In genomic region chr1:119611701-119612113, GRCh38 we compare ENCODE assay signal across 9 cellular contexts. TPM values are rescaled to one million over a fixed set of nuclear protein-coding genes. Genes with fewer than 3 reads are reported as not detected.
DNase-seq lines count a peak whose midpoint lies in the region; ATAC-seq and TF ChIP-seq lines count a peak whose summit lies in the region.
"Had no signal": no experiment of that assay in that cellular context is flagged by ENCODE, and none has a peak within 500 bp of the region (broad histone marks: within the 10 kb centered on the region; RNA-seq: fewer than 3 reads in every experiment).

No MANE protein-coding gene starts in this region.

- TF ChIP-seq CTCF in DOHH2 (IDR thresholded peaks at IDR 0.05; ENCODE audit: low read depth, low read length, poor library complexity, severe bottlenecking), result peak; percentile 87
- peak; percentile 68 to 97 (median 92) for TF ChIP-seq CTCF in esophagus squamous epithelium (IDR thresholded peaks at IDR 0.05)
- peak; percentile 84 to 93 (median 88) for TF ChIP-seq CTCF in nephron (IDR thresholded peaks at IDR 0.05; ENCODE audit: unreplicated experiment in 3 of 3)
- peak; percentile 86 for TF ChIP-seq CTCF in thoracic aorta (IDR thresholded peaks at IDR 0.05)

- TF ChIP-seq POLR2A in esophagus squamous epithelium (IDR thresholded peaks at IDR 0.05), result no peak

- H3K36me3 Mint-ChIP-seq in nephron (ENCODE audit: low read depth), result no peaks in the 10 kb centered on the region

- H3K9me3 ChIP-seq in DOHH2 (ENCODE audit: control insufficient read depth, insufficient read depth, low read length), result no peaks in the 10 kb centered on the region
- H3K9me3 ChIP-seq in esophagus squamous epithelium, result no peaks in the 10 kb centered on the region
- H3K9me3 ChIP-seq in thoracic aorta, result no peaks in the 10 kb centered on the region

- peak; percentile 50 for ATAC-seq in HG03460 (IDR thresholded peaks at IDR 0.05; ENCODE audit: unreplicated experiment)
- no peak for ATAC-seq in thoracic aorta (ENCODE audit: insufficient number of reproducible peaks, low FRiP score, low read depth)
- no peak for ATAC-seq in GM19395 (IDR thresholded peaks at IDR 0.05; ENCODE audit: unreplicated experiment)
- ATAC-seq: T-helper 17 cell had no signal

- H3K4me1 ChIP-seq in DOHH2 (ENCODE audit: control insufficient read depth, low read length) (no peaks in the 10 kb centered on the region), esophagus squamous epithelium (peaks cover 0 to 3% (median 0%) of the 10 kb centered on the region in 3 donors), thoracic aorta (ENCODE audit: control insufficient read depth in 1 of 2, low read depth in 2 of 2) (peaks cover 0 to 7% of the 10 kb centered on the region in 2 donors)

- H3K4me3 ChIP-seq in DOHH2 (ENCODE audit: low read length) (no peak overlapping the region), esophagus squamous epithelium (no peak overlapping the region), thoracic aorta (no peak overlapping the region)

- H3F3A ChIP-seq in DOHH2 (ENCODE audit: control insufficient read depth, insufficient read depth), result no peaks in the 10 kb centered on the region

- H3K79me2 ChIP-seq in DOHH2 (ENCODE audit: control insufficient read depth, low read length), result no peaks in the 10 kb centered on the region

- peak overlapping the region in 2 of 3 experiments; percentile 4 to 39 for H3K27ac Mint-ChIP-seq in nephron
- H3K27ac Mint-ChIP-seq: T-helper 17 cell had no signal

- intact Hi-C loops in esophagus squamous epithelium (cut with DNase I), result loop anchor here (5.0 kb wide), 1 partner anchor 61 kb away; no protein-coding TSS in a partner anchor

- no peak overlapping the region for H3K4me2 ChIP-seq in DOHH2 (ENCODE audit: low read length)

- peak; percentile 14 for DNase-seq in NCI-H82 treated with DMSO at 0.1 percent for 48 hours (lab: John Stamatoyannopoulos, UW; ENCODE audit: unreplicated experiment)
- DNase-seq in activated T-cell treated with anti-CD3 and anti-CD28 coated beads for 24 hours (ENCODE audit: low read depth), result peak; percentile 52
- DNase-seq in esophagus squamous epithelium (lab: John Stamatoyannopoulos, UW), result no peak
- peak; percentile 29 for DNase-seq in thoracic aorta (ENCODE audit: low spot score)

- no peaks in the 10 kb centered on the region for H3K9me2 ChIP-seq in DOHH2 (replicated peaks; ENCODE audit: control insufficient read depth, low read length)

- peaks cover 10% of the 10 kb centered on the region for H3K4me1 Mint-ChIP-seq in nephron

- no peaks in the 10 kb centered on the region for H4K20me1 ChIP-seq in DOHH2 (ENCODE audit: control insufficient read depth, insufficient read depth, low read depth, low read length)

- 14 to 26% methylated on average over 8 of the region's 8 CpGs for WGBS in esophagus squamous epithelium, 2 donors

- peaks cover 9% of the 10 kb centered on the region for H3K27me3 Mint-ChIP-seq in nephron (ENCODE audit: low read depth)

- H3K36me3 ChIP-seq in DOHH2 (ENCODE audit: control insufficient read depth, low read length) (no peaks in the 10 kb centered on the region), esophagus squamous epithelium (no peaks in the 10 kb centered on the region), thoracic aorta (no peaks in the 10 kb centered on the region)

- no peaks in the 10 kb centered on the region for H3K27me3 ChIP-seq in DOHH2 (ENCODE audit: control insufficient read depth, low read length)
- H3K27me3 ChIP-seq in esophagus squamous epithelium, result no peaks in the 10 kb centered on the region
- no peaks in the 10 kb centered on the region for H3K27me3 ChIP-seq in thoracic aorta (replicated peaks; ENCODE audit: insufficient read depth)

- no peak overlapping the region for H3K27ac ChIP-seq in DOHH2 (ENCODE audit: low read depth, low read length)
- H3K27ac ChIP-seq in esophagus squamous epithelium, result no peak overlapping the region
- no peak overlapping the region for H3K27ac ChIP-seq in thoracic aorta

- H3K4me3 Mint-ChIP-seq in nephron, result no peak overlapping the region
- H3K4me3 Mint-ChIP-seq: T-helper 17 cell had no signal

- no peaks in the 10 kb centered on the region for H3K9me3 Mint-ChIP-seq in nephron

RNA-seq across cellular contexts. Expression of gene ZNF697, which starts 36.4 kb away (rescaled TPM):
- total RNA-seq in esophagus squamous epithelium (1 to 10 TPM in 2 of 4 donors, under 1 TPM in 2; 0.34 to 3.3 (median 1.4) TPM), thoracic aorta (1 to 10 TPM in 1 of 2 donors, under 1 TPM in 1; 0.95 to 4.1 TPM)
